In genomic region chr10:102403115-102403514, GRCh38 we compare ENCODE assay signal across 1 cellular context.
TF ChIP-seq lines count a peak whose summit lies in the region.

No MANE protein-coding gene starts in this region.

TF ChIP-seq in IMR-90, 13 proteins besides CTCF, POLR2A, EP300 and RAD21 (continued from another document):
- no peak for TF ChIP-seq MAZ (IDR thresholded peaks at IDR 0.05; ENCODE audit: borderline replicate concordance, low read depth, low read length)
- no peak for TF ChIP-seq RFX5 (IDR thresholded peaks at IDR 0.05; ENCODE audit: low read depth, low read length)
- no peak for TF ChIP-seq CEBPB (IDR thresholded peaks at IDR 0.05; ENCODE audit: low read depth, low read length)
- no peak for TF ChIP-seq MXI1 (IDR thresholded peaks at IDR 0.05; ENCODE audit: borderline replicate concordance, low read depth, low read length)
- TF ChIP-seq FOS (IDR thresholded peaks at IDR 0.05; ENCODE audit: low read depth, low read length): no peak
- TF ChIP-seq BHLHE40 (IDR thresholded peaks at IDR 0.05; ENCODE audit: low read depth, low read length): no peak
